ENCODE assay signal across 21 cellular contexts in genomic region chr20:46216770-46217464, GRCh38.
DNase-seq lines count a peak whose midpoint lies in the region; ATAC-seq and TF ChIP-seq lines count a peak whose summit lies in the region.
"Had no signal": no experiment of that assay in that cellular context is flagged by ENCODE, and none has a peak within 500 bp of the region (broad histone marks: within the 10 kb centered on the region; RNA-seq: fewer than 3 reads in every experiment).

No MANE protein-coding gene starts in this region.

- peaks cover 61% of the 10 kb centered on the region for H3K4me1 Mint-ChIP-seq in neural progenitor cell
- peaks cover 13% of the 10 kb centered on the region for H3K4me1 Mint-ChIP-seq in MCF 10A (ENCODE audit: insufficient read depth, unreplicated experiment)

- no peak overlapping the region for H2AFZ ChIP-seq in neural progenitor cell (replicated peaks)
- H2AFZ ChIP-seq: GM23248 had no signal

- H3K27ac Mint-ChIP-seq in neural progenitor cell (no peak overlapping the region), MCF 10A (ENCODE audit: low read depth, unreplicated experiment) (no peak overlapping the region)

- H3K9me3 ChIP-seq in right atrium auricular region (no peaks in the 10 kb centered on the region), heart right ventricle (no peaks in the 10 kb centered on the region), RWPE2 (ENCODE audit: severe bottlenecking) (no peaks in the 10 kb centered on the region), neural progenitor cell (ENCODE audit: low read depth) (no peaks in the 10 kb centered on the region)
- H3K9me3 ChIP-seq: MG63, Peyer's patch, SK-N-SH had no signal

- H3K9ac ChIP-seq in neural progenitor cell = no peak overlapping the region
- H3K9ac ChIP-seq: GM23248, SK-N-SH had no signal

- no peak for TF ChIP-seq CTCF in right atrium auricular region (IDR thresholded peaks at IDR 0.05)
- TF ChIP-seq CTCF in heart right ventricle (IDR thresholded peaks at IDR 0.05) = no peak
- no peak for TF ChIP-seq CTCF in RWPE2 (IDR thresholded peaks at IDR 0.05; ENCODE audit: poor library complexity, severe bottlenecking)
- no peak for TF ChIP-seq CTCF in neural progenitor cell (IDR thresholded peaks at IDR 0.05)
- TF ChIP-seq CTCF in MCF 10A (IDR thresholded peaks at IDR 0.05; ENCODE audit: unreplicated experiment) = no peak

- BruUV-seq in MCF 10A (replicated peaks; lab: Mats Ljungman, UMichigan) = no TSS peak

- H3K4me3 ChIP-seq in right atrium auricular region (no peak overlapping the region), heart right ventricle (no peak overlapping the region), RWPE2 (ENCODE audit: severe bottlenecking) (no peak overlapping the region), neural progenitor cell (no peak overlapping the region)
- H3K4me3 ChIP-seq: GM23248, MG63, Peyer's patch had no signal

- intact Hi-C loops in heart right ventricle (cut with DNase I) (no loop called here), MCF 10A (cut with micrococcal nuclease) (no loop called here)

- no peaks in the 10 kb centered on the region for H3K79me2 ChIP-seq in neural progenitor cell (ENCODE audit: low read depth)

- H3F3A ChIP-seq in neural progenitor cell (ENCODE audit: low read depth) = peaks cover 51% of the 10 kb centered on the region

- H3K9me3 Mint-ChIP-seq in neural progenitor cell = no peaks in the 10 kb centered on the region
- no peaks in the 10 kb centered on the region for H3K9me3 Mint-ChIP-seq in MCF 10A (ENCODE audit: unreplicated experiment)

- POLR2A ChIA-PET in MCF 10A (lab: Yijun Ruan, JAX) = no interaction called here

- peak overlapping the region; percentile 59 for H3K4me2 ChIP-seq in neural progenitor cell

- H3K27ac ChIP-seq in right atrium auricular region = peak overlapping the region; percentile 50 to 84
- peak overlapping the region in 3 of 10 donors; percentile 27 to 69 (median 47) for H3K27ac ChIP-seq in heart right ventricle
- H3K27ac ChIP-seq in RWPE2 (ENCODE audit: poor library complexity, severe bottlenecking) = no peak overlapping the region
- H3K27ac ChIP-seq in neural progenitor cell = peak overlapping the region; percentile 73
- H3K27ac ChIP-seq: GM23248, Peyer's patch had no signal

- H3K4me3 Mint-ChIP-seq in neural progenitor cell = no peak overlapping the region
- H3K4me3 Mint-ChIP-seq in MCF 10A (ENCODE audit: unreplicated experiment) = no peak overlapping the region

- H3K27me3 Mint-ChIP-seq in neural progenitor cell (ENCODE audit: insufficient read depth, low read depth) = peaks cover 11% of the 10 kb centered on the region
- H3K27me3 Mint-ChIP-seq in MCF 10A (ENCODE audit: insufficient read depth, unreplicated experiment) = no peaks in the 10 kb centered on the region

- ATAC-seq in heart right ventricle = no peak
- ATAC-seq in RWPE2 (ENCODE audit: low read depth) = no peak

- H3K36me3 Mint-ChIP-seq in neural progenitor cell (no peaks in the 10 kb centered on the region), MCF 10A (ENCODE audit: insufficient read depth, unreplicated experiment) (no peaks in the 10 kb centered on the region)

- H4K20me1 ChIP-seq in neural progenitor cell (ENCODE audit: low read depth) = no peaks in the 10 kb centered on the region

- 83 to 88% methylated on average over 22 of the region's 22 CpGs for WGBS in heart right ventricle, 2 donors

- CTCF ChIA-PET in MCF 10A (lab: Yijun Ruan, JAX) = interaction anchor here (0.6 kb wide), 1 partner anchor 462 kb away, joined by 3 read pairs; no protein-coding TSS in a partner anchor

- H3K4me1 ChIP-seq in right atrium auricular region = peaks cover 0 to 25% of the 10 kb centered on the region in 2 donors
- H3K4me1 ChIP-seq in heart right ventricle = peaks cover 0 to 22% (median 5%) of the 10 kb centered on the region in 9 donors
- peaks cover 3% of the 10 kb centered on the region for H3K4me1 ChIP-seq in RWPE2 (ENCODE audit: insufficient read depth, poor library complexity, severe bottlenecking)
- peaks cover 48% of the 10 kb centered on the region for H3K4me1 ChIP-seq in neural progenitor cell
- H3K4me1 ChIP-seq: Peyer's patch had no signal

- no peak for DNase-seq in right atrium auricular region (ENCODE audit: low spot score)
- DNase-seq in heart right ventricle = no peak
- DNase-seq in RWPE2 (ENCODE audit: low spot score) = peak; percentile 77
- DNase-seq in neural progenitor cell (ENCODE audit: low spot score) = no peak
- no peak for DNase-seq in iPS-NIHi11 (ENCODE audit: low spot score)
- no peak for DNase-seq in MCF 10A (ENCODE audit: unreplicated experiment)
- no peak for DNase-seq in MV-4-11 (lab: John Stamatoyannopoulos, UW)
- DNase-seq: 8988T, DMS153, DND-41, GM23248, HCEC 1CT, MG63, NCI-H1417, NCI-H1694, NCI-H2029 treated with DMSO at 0.1 percent for 48 hours, NCI-H446 treated with DMSO at 0.1 percent for 48 hours, NCI-H526, OCI-M1, Peyer's patch, SK-N-SH had no signal

- H3K27me3 ChIP-seq in right atrium auricular region (no peaks in the 10 kb centered on the region), heart right ventricle (peaks cover 0 to 17% (median 11%) of the 10 kb centered on the region in 7 donors), RWPE2 (ENCODE audit: insufficient read depth, poor library complexity, severe bottlenecking) (no peaks in the 10 kb centered on the region), neural progenitor cell (no peaks in the 10 kb centered on the region)
- H3K27me3 ChIP-seq: Peyer's patch had no signal

- H3K36me3 ChIP-seq in right atrium auricular region = no peaks in the 10 kb centered on the region
- no peaks in the 10 kb centered on the region for H3K36me3 ChIP-seq in heart right ventricle
- H3K36me3 ChIP-seq in RWPE2 (ENCODE audit: low read depth) = no peaks in the 10 kb centered on the region
- no peaks in the 10 kb centered on the region for H3K36me3 ChIP-seq in neural progenitor cell
- H3K36me3 ChIP-seq: MG63, Peyer's patch had no signal
